Comparison of ENCODE assay signal across 8 cellular contexts in genomic region chr7:25951414-25952276, GRCh38.
A peak's percentile ranks its signal among the peaks of the same experiment; 100 is the strongest.
DNase-seq lines count a peak whose midpoint lies in the region; ATAC-seq, FAIRE-seq and TF ChIP-seq lines count a peak whose summit lies in the region.

No MANE protein-coding gene starts in this region.

- H3K27ac ChIP-seq in A673 (ENCODE audit: low read depth, low read length, poor library complexity, severe bottlenecking) (peak overlapping the region; percentile 47), ectodermal cell (ENCODE audit: insufficient read depth, low read depth, low read length, poor library complexity, severe bottlenecking) (no peak overlapping the region)

- DNase-seq in A673 (ENCODE audit: low spot score) (no peak), GM12891 (ENCODE audit: insufficient read length, low spot score) (no peak), NCI-H774 (lab: John Stamatoyannopoulos, UW) (peak; percentile 60), nephron progenitor cell (peak; percentile 15), CD1c-positive myeloid dendritic cell (ENCODE audit: extremely low spot score) (no peak)

- H3K36me3 Mint-ChIP-seq in nephron progenitor cell (ENCODE audit: low read depth) = peaks cover 9% of the 10 kb centered on the region

- H3K4me3 ChIP-seq in A673 (ENCODE audit: low read depth, low read length, poor library complexity, severe bottlenecking) = peak overlapping the region; percentile 77
- H3K4me3 ChIP-seq in ectodermal cell (ENCODE audit: insufficient read depth, low read depth, low read length) = peak overlapping the region; percentile 69

- 7 to 9% methylated on average over 47 of the region's 47 CpGs for WGBS in ectodermal cell, 2 experiments

- BruUV-seq in A673 (replicated peaks; lab: Mats Ljungman, UMichigan) = no TSS peak

- peak overlapping the region; percentile 24 for H3K27ac Mint-ChIP-seq in nephron progenitor cell

- TF ChIP-seq CTCF in A673 (conservative IDR thresholded peaks at IDR 0.05; ENCODE audit: low read depth, low read length) = no peak
- TF ChIP-seq CTCF in nephron progenitor cell (IDR thresholded peaks at IDR 0.05) = no peak

- peak overlapping the region; percentile 75 for H3K4me3 Mint-ChIP-seq in nephron progenitor cell

- CTCF ChIA-PET in A673 (lab: Charles Lee) = no interaction called here

- H3K9me3 ChIP-seq in A673 (ENCODE audit: low read depth, low read length, poor library complexity, severe bottlenecking) (no peaks in the 10 kb centered on the region), ectodermal cell (ENCODE audit: control insufficient read depth, low read length) (no peaks in the 10 kb centered on the region)

- H3K27me3 Mint-ChIP-seq in nephron progenitor cell (ENCODE audit: low read depth, poor library complexity) = peaks cover 7% of the 10 kb centered on the region

- POLR2A ChIA-PET in A673 (lab: Charles Lee; ENCODE audit: low non-redundant PET) = interaction anchor here (0.6 to 0.7 kb wide), 2 partner anchors 58 to 586 kb away, joined by 3 to 6 read pairs; no protein-coding TSS in a partner anchor

- H3K4me1 Mint-ChIP-seq in nephron progenitor cell = peaks cover 45% of the 10 kb centered on the region

- peak; percentile 55 for ATAC-seq in HG02798 (IDR thresholded peaks at IDR 0.05; ENCODE audit: poor library complexity, unreplicated experiment)
- no peak for ATAC-seq in HG03159 (IDR thresholded peaks at IDR 0.05; ENCODE audit: unreplicated experiment)

- intact Hi-C loops in A673 (cut with micrococcal nuclease; ENCODE audit: unreplicated experiment) = loop anchor here (2.0 kb wide), 1 partner anchor 57 kb away; no protein-coding TSS in a partner anchor

- peaks cover 11% of the 10 kb centered on the region for H3K4me1 ChIP-seq in A673 (ENCODE audit: insufficient read depth, low read length, poor library complexity, severe bottlenecking)
- H3K4me1 ChIP-seq in ectodermal cell (ENCODE audit: control insufficient read depth, insufficient read depth, low read length) = peaks cover 20% of the 10 kb centered on the region

- peaks cover 13% of the 10 kb centered on the region for H3K9me3 Mint-ChIP-seq in nephron progenitor cell

- H3K27me3 ChIP-seq in A673 (replicated peaks; ENCODE audit: insufficient read depth, low read depth, low read length, poor library complexity) = no peaks in the 10 kb centered on the region
- peaks cover 14% of the 10 kb centered on the region for H3K27me3 ChIP-seq in ectodermal cell (ENCODE audit: control insufficient read depth, insufficient read depth, low read length, poor library complexity, severe bottlenecking)

- peak; percentile 72 for FAIRE-seq in GM12891 (lab: Jason Lieb, UNC)

- no peak for TF ChIP-seq POLR2A in GM12891 (IDR thresholded peaks at IDR 0.05; ENCODE audit: low read depth, low read length)

- H3K36me3 ChIP-seq in A673 (ENCODE audit: insufficient read depth, low read length, poor library complexity, severe bottlenecking) (no peaks in the 10 kb centered on the region), ectodermal cell (ENCODE audit: control insufficient read depth, insufficient read depth, low read length) (no peaks in the 10 kb centered on the region)

TF ChIP-seq in GM12891, 5 proteins besides CTCF, POLR2A, EP300 and RAD21:
- no peak for TF ChIP-seq TAF1 (IDR thresholded peaks at IDR 0.05; ENCODE audit: low read depth, low read length)
- TF ChIP-seq PAX5 (IDR thresholded peaks at IDR 0.05; ENCODE audit: insufficient read depth, low read length, severe bottlenecking) = no peak
- no peak for TF ChIP-seq POU2F2 (IDR thresholded peaks at IDR 0.05; ENCODE audit: low read depth, low read length)

Comparison
In these comparisons a context has a peak if more than half of its experiments do, and no peak if none do; other contexts are left out.
1. DNase-seq: peak in NCI-H774 (single experiment) and nephron progenitor cell (single experiment); none in A673 (single experiment), GM12891 (single experiment) and CD1c-positive myeloid dendritic cell (single experiment).